In the genomic region with DNA sequence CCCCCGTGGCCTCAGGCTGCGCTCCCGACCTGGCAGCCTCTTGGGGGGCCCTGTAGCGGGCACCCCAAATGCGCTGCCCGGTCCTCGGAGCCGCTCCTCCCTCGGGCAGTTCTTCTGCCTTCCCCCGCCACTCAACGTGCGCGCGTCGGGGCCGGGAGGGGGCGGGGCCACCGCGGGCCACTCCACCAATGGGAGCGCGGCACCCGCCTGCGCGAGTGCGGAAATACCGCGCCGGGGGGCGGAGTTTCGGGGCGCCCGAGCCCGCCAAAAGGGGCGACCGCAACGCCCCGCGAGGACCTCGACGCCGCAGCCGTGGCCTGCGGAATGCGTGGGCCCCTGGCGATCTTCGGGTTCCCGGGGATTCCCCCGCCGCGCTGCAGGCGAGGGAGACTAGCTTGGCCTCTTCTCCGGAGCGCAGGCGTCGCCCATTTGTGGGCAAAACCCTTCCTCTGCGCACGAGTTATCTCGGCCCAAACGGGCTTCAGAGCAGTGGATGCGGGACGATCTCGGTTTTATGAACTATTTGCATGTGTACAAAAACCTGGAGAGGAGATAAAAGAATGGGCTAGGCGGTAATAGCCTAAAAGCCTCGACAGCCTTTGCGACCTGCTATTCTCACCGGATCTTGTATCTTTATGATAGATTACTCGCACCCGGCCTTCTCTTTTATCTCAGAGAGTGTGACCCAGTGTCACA, we compare ENCODE assay signal across 1 cellular context.
TF ChIP-seq lines count a peak whose summit lies in the region.

A gene with protein sequence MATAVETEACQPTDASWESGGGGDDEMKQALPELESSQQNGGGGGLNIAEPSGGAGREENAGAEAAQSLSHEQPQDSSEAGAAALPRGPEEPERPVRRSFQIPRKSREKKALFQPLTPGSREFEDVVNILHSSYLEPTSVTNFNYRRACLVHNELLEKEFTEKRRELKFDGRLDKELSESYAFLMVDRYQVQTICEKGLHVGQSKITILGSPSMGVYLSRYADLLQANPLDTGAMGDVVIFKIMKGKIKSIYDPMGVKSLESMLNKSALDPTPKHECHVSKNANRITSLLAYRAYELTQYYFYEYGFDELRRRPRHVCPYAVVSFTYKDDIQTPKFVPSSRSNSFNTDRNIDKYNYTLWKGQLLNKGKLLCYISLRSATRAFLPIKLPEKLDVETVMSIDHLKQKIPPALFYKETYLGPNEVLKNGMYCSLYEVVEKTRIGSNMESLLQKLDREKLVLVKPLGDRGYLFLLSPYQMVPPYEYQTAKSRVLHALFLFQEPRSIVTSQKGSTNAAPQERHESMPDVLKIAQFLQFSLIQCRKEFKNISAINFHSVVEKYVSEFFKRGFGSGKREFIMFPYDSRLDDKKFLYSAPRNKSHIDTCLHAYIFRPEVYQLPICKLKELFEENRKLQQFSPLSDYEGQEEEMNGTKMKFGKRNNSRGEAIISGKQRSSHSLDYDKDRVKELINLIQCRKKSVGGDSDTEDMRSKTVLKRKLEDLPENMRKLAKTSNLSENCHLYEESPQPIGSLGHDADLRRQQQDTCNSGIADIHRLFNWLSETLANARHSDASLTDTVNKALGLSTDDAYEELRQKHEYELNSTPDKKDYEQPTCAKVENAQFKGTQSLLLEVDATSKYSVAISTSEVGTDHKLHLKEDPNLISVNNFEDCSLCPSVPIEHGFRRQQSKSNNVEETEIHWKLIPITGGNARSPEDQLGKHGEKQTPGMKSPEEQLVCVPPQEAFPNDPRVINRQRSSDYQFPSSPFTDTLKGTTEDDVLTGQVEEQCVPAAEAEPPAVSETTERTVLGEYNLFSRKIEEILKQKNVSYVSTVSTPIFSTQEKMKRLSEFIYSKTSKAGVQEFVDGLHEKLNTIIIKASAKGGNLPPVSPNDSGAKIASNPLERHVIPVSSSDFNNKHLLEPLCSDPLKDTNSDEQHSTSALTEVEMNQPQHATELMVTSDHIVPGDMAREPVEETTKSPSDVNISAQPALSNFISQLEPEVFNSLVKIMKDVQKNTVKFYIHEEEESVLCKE (N-terminal part only) (minus strand): TSS at position 144 of the 696 bp plus-strand sequence. CDS start 259 bp downstream, outside the sequence.

TF ChIP-seq in K562, 482 proteins besides CTCF, POLR2A, EP300 and RAD21 (continued from another document):
- TF ChIP-seq ETV6 (IDR thresholded peaks at IDR 0.05; ENCODE audit: borderline replicate concordance in 1 of 2, low read depth in 2 of 2, low read length in 1 of 2) (no peak), ETV6 (CRISPR knock-in tag; IDR thresholded peaks at IDR 0.05; ENCODE audit: borderline replicate concordance) (no peak), TAL1 (IDR thresholded peaks at IDR 0.05) (no peak), ZNF224 (CRISPR knock-in tag; IDR thresholded peaks at IDR 0.05) (0 out of 2 replicates have a peak, but pooled peaks have one; percentile 79), HLTF (IDR thresholded peaks at IDR 0.05) (no peak), DACH1 (IDR thresholded peaks at IDR 0.05; ENCODE audit: partially characterized antibody) (no peak), U2AF1 (optimal IDR thresholded peaks at IDR 0.05; ENCODE audit: low read depth, low read length) (peak; percentile 40), CHD2 (IDR thresholded peaks at IDR 0.05; ENCODE audit: low read depth, low read length) (no peak; the same call in 1 of the 2 replicates), SRF (CRISPR knock-in tag; IDR thresholded peaks at IDR 0.05) (peak in 1 of 2 experiments; percentile 44; a peak in 1 of 4 replicates), PURB (CRISPR knock-in tag; IDR thresholded peaks at IDR 0.05; ENCODE audit: low read depth) (no peak), TCF7L2 (IDR thresholded peaks at IDR 0.05; ENCODE audit: low read depth, low read length) (no peak), PHF21A (IDR thresholded peaks at IDR 0.05; ENCODE audit: borderline replicate concordance, low read depth) (no peak), HSF4 (CRISPR knock-in tag; IDR thresholded peaks at IDR 0.05; ENCODE audit: borderline replicate concordance) (no peak), CCNT2 (IDR thresholded peaks at IDR 0.05; ENCODE audit: borderline replicate concordance, extremely low read depth, insufficient read length, low read depth, low read length) (no peak)
- TF ChIP-seq, protein P1, sequence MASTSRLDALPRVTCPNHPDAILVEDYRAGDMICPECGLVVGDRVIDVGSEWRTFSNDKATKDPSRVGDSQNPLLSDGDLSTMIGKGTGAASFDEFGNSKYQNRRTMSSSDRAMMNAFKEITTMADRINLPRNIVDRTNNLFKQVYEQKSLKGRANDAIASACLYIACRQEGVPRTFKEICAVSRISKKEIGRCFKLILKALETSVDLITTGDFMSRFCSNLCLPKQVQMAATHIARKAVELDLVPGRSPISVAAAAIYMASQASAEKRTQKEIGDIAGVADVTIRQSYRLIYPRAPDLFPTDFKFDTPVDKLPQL (IDR thresholded peaks at IDR 0.05; ENCODE audit: extremely low read depth, insufficient read length) = no peak
- TF ChIP-seq, protein P2, sequence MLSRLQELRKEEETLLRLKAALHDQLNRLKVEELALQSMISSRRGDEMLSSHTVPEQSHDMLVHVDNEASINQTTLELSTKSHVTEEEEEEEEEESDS (CRISPR knock-in tag; IDR thresholded peaks at IDR 0.05) = no peak
- TF ChIP-seq, protein P3, sequence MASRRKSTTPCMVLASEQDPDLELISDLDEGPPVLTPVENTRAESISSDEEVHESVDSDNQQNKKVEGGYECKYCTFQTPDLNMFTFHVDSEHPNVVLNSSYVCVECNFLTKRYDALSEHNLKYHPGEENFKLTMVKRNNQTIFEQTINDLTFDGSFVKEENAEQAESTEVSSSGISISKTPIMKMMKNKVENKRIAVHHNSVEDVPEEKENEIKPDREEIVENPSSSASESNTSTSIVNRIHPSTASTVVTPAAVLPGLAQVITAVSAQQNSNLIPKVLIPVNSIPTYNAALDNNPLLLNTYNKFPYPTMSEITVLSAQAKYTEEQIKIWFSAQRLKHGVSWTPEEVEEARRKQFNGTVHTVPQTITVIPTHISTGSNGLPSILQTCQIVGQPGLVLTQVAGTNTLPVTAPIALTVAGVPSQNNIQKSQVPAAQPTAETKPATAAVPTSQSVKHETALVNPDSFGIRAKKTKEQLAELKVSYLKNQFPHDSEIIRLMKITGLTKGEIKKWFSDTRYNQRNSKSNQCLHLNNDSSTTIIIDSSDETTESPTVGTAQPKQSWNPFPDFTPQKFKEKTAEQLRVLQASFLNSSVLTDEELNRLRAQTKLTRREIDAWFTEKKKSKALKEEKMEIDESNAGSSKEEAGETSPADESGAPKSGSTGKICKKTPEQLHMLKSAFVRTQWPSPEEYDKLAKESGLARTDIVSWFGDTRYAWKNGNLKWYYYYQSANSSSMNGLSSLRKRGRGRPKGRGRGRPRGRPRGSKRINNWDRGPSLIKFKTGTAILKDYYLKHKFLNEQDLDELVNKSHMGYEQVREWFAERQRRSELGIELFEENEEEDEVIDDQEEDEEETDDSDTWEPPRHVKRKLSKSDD (conservative IDR thresholded peaks at IDR 0.05; ENCODE audit: low read length) = no peak
- TF ChIP-seq, protein P4, sequence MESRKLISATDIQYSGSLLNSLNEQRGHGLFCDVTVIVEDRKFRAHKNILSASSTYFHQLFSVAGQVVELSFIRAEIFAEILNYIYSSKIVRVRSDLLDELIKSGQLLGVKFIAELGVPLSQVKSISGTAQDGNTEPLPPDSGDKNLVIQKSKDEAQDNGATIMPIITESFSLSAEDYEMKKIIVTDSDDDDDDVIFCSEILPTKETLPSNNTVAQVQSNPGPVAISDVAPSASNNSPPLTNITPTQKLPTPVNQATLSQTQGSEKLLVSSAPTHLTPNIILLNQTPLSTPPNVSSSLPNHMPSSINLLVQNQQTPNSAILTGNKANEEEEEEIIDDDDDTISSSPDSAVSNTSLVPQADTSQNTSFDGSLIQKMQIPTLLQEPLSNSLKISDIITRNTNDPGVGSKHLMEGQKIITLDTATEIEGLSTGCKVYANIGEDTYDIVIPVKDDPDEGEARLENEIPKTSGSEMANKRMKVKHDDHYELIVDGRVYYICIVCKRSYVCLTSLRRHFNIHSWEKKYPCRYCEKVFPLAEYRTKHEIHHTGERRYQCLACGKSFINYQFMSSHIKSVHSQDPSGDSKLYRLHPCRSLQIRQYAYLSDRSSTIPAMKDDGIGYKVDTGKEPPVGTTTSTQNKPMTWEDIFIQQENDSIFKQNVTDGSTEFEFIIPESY (CRISPR knock-in tag; IDR thresholded peaks at IDR 0.05) = peak; percentile 71
